Comparison of ENCODE assay signal across 1 cellular context in the genomic region with DNA sequence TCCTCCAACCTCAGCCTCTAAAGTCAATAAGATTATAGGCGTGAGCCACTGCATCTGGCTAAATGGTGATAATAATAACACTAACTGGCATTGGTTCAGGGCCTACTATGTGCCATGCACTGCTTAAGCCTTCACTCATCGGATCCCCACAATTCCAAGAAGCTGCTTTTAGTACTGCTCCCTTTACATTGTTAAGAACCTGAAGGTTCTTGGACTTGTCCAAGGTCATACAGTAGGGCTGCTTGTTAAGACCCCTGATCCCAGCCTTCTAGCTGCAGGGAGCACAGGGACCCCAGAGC.
TF ChIP-seq lines count a peak whose summit lies in the region.

No MANE protein-coding gene starts in this region.

TF ChIP-seq in K562, 482 proteins besides CTCF, POLR2A, EP300 and RAD21:
- no peak for TF ChIP-seq CREBBP (IDR thresholded peaks at IDR 0.05; ENCODE audit: low read depth, low read length)
- peak; percentile 75 for TF ChIP-seq ZKSCAN1 (IDR thresholded peaks at IDR 0.05; ENCODE audit: low read depth, low read length)
- TF ChIP-seq SMARCE1 (IDR thresholded peaks at IDR 0.05): no peak
- no peak for TF ChIP-seq MCM7 (IDR thresholded peaks at IDR 0.05)
- TF ChIP-seq LARP7 (IDR thresholded peaks at IDR 0.05): no peak
- TF ChIP-seq CHD1 (IDR thresholded peaks at IDR 0.05; ENCODE audit: low read length): no peak
